ENCODE assay signal across 16 cellular contexts in the genomic region with DNA sequence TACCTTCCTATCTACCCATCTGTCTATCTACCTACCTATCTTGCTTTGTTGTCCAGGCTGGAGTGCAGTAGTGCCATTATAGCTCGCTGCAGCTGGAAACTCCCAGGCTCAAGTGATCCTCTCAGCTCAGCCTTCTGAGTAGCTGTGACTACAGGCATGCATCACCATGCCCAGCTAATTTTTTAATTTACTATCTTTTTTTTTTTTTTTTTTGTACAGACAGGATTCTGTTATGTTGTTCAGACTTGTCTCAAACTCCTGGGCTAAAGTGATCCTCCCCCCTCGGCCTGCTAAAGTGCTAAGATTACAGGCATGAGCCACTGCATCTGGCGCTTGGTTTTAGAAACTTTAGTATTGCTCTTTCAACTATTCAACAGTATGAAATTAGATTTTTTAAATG.
DNase-seq lines count a peak whose midpoint lies in the region; ATAC-seq, FAIRE-seq and TF ChIP-seq lines count a peak whose summit lies in the region.
"Had no signal": no experiment of that assay in that cellular context is flagged by ENCODE, and none has a peak within 500 bp of the region (broad histone marks: within the 10 kb centered on the region; RNA-seq: fewer than 3 reads in every experiment).

No MANE protein-coding gene starts in this region.

- no peaks in the 10 kb centered on the region for H3K27me3 ChIP-seq in mammary epithelial cell (ENCODE audit: insufficient read depth, low read length)
- no peaks in the 10 kb centered on the region for H3K27me3 ChIP-seq in breast epithelium
- no peaks in the 10 kb centered on the region for H3K27me3 ChIP-seq in SU-DHL-6 (ENCODE audit: low read length)
- no peaks in the 10 kb centered on the region for H3K27me3 ChIP-seq in foreskin keratinocyte
- no peaks in the 10 kb centered on the region for H3K27me3 ChIP-seq in stomach
- H3K27me3 ChIP-seq: BLaER1 had no signal

- no peak for TF ChIP-seq EP300 in stomach (IDR thresholded peaks at IDR 0.05)

- peak; percentile 63 for DNase-seq in mammary epithelial cell
- no peak for DNase-seq in breast epithelium (ENCODE audit: low spot score in 2 of 2)
- DNase-seq in foreskin keratinocyte, result peak; percentile 74 to 86
- no peak for DNase-seq in stomach
- no peak for DNase-seq in kidney
- DNase-seq: 8988T; AML-193; Caco-2; CD8-positive, alpha-beta memory T cell; HCEC 1CT; HFFc6 had no signal

- no peak for TF ChIP-seq POLR2A in breast epithelium (IDR thresholded peaks at IDR 0.05)
- no peak for TF ChIP-seq POLR2A in stomach (IDR thresholded peaks at IDR 0.05)

- no peak for FAIRE-seq in kidney (lab: Jason Lieb, UNC)
- FAIRE-seq: HepG2, HTR-8/SVneo had no signal

- H3K27ac ChIP-seq in mammary epithelial cell (ENCODE audit: insufficient read depth, low read depth, low read length) (no peak overlapping the region), breast epithelium (no peak overlapping the region), SU-DHL-6 (ENCODE audit: low read depth, low read length) (no peak overlapping the region), foreskin keratinocyte (no peak overlapping the region), stomach (no peak overlapping the region), kidney (ENCODE audit: low read depth in 2 of 2, low read length in 2 of 2) (no peak overlapping the region)
- H3K27ac ChIP-seq: BLaER1 had no signal

- no peaks in the 10 kb centered on the region for H4K20me1 ChIP-seq in mammary epithelial cell (ENCODE audit: insufficient read depth, low read length)
- H4K20me1 ChIP-seq in SU-DHL-6 (ENCODE audit: low read depth, low read length), result no peaks in the 10 kb centered on the region
- H4K20me1 ChIP-seq: BLaER1 had no signal

- H3K9me3 ChIP-seq in mammary epithelial cell (replicated peaks; ENCODE audit: insufficient read depth, low read length) (no peaks in the 10 kb centered on the region), breast epithelium (peaks cover 6 to 7% of the 10 kb centered on the region in 2 donors), SU-DHL-6 (ENCODE audit: insufficient read depth, low read length) (peaks cover 13% of the 10 kb centered on the region), stomach (peaks cover 0 to 21% (median 12%) of the 10 kb centered on the region in 4 donors), kidney (ENCODE audit: control insufficient read depth in 1 of 2, low read length in 2 of 2) (peaks cover 0 to 2% of the 10 kb centered on the region in 2 donors)
- H3K9me3 ChIP-seq: Caco-2 had no signal

- WGBS in mammary epithelial cell (ENCODE audit: low coverage, missing lambda C conversion rate), result 9% methylated on average over 3 of the region's 3 CpGs
- WGBS in stomach, 5 donors, result 72 to 81% (median 80%) methylated on average over 3 of the region's 3 CpGs

- H3K4me3 ChIP-seq in mammary epithelial cell (replicated peaks in 1 of 3; ENCODE audit: insufficient read depth in 1 of 3, low read depth in 2 of 3, low read length in 3 of 3) (no peak overlapping the region), breast epithelium (no peak overlapping the region), SU-DHL-6 (ENCODE audit: insufficient read depth, low read length, poor library complexity, severe bottlenecking) (no peak overlapping the region), stomach (no peak overlapping the region), kidney (ENCODE audit: low read length in 2 of 2) (no peak overlapping the region)
- H3K4me3 ChIP-seq: BLaER1 had no signal

- H3K4me1 ChIP-seq in mammary epithelial cell (ENCODE audit: insufficient read depth, low read length) (no peaks in the 10 kb centered on the region), breast epithelium (no peaks in the 10 kb centered on the region), foreskin keratinocyte (peaks cover 5% of the 10 kb centered on the region), stomach (no peaks in the 10 kb centered on the region), kidney (ENCODE audit: control insufficient read depth in 1 of 2, insufficient read depth in 1 of 2, low read depth in 1 of 2, low read length in 2 of 2) (no peaks in the 10 kb centered on the region)
- H3K4me1 ChIP-seq: BLaER1, Caco-2 had no signal

- peak; percentile 95 for ATAC-seq in foreskin keratinocyte
- ATAC-seq in GM18861 (IDR thresholded peaks at IDR 0.05; ENCODE audit: unreplicated experiment), result no peak
- ATAC-seq: HepG2 had no signal

- in situ Hi-C loops in mammary epithelial cell (cut with MboI; ENCODE audit: low sequenced_read_pairs in 2 of 2), result no loop called here

- H2AFZ ChIP-seq in mammary epithelial cell (ENCODE audit: low read depth, low read length) (no peak overlapping the region), SU-DHL-6 (ENCODE audit: low read depth, low read length, severe bottlenecking) (peak overlapping the region; percentile 38)

- intact Hi-C loops in mammary epithelial cell (cut with micrococcal nuclease), result no loop called here
- intact Hi-C loops in breast epithelium (cut with DNase I; ENCODE audit: low total_unique reads), result no loop called here
- intact Hi-C loops in stomach (cut with DNase I; ENCODE audit: low total_unique reads), result no loop called here
- intact Hi-C loops in kidney (cut with DNase I), result no loop called here

- no peak overlapping the region for H3K9ac ChIP-seq in mammary epithelial cell (ENCODE audit: insufficient read depth, low read length)
- no peak overlapping the region for H3K9ac ChIP-seq in SU-DHL-6 (ENCODE audit: low read length)
- no peak overlapping the region for H3K9ac ChIP-seq in kidney (ENCODE audit: low read length in 2 of 2)
- H3K9ac ChIP-seq: BLaER1 had no signal

- H3F3A ChIP-seq in SU-DHL-6 (ENCODE audit: insufficient read depth), result no peaks in the 10 kb centered on the region

- no peaks in the 10 kb centered on the region for H3K36me3 ChIP-seq in mammary epithelial cell (ENCODE audit: insufficient read depth, low read length)
- H3K36me3 ChIP-seq in breast epithelium, result no peaks in the 10 kb centered on the region
- no peaks in the 10 kb centered on the region for H3K36me3 ChIP-seq in SU-DHL-6 (ENCODE audit: low read length)
- no peaks in the 10 kb centered on the region for H3K36me3 ChIP-seq in stomach
- no peaks in the 10 kb centered on the region for H3K36me3 ChIP-seq in kidney (ENCODE audit: control insufficient read depth in 1 of 2, insufficient read depth in 2 of 2, low read length in 2 of 2)
- H3K36me3 ChIP-seq: BLaER1 had no signal

- dilution Hi-C loops in mammary epithelial cell (cut with HindIII; ENCODE audit: low sequenced_read_pairs), result no loop called here

- H3K79me2 ChIP-seq in mammary epithelial cell (ENCODE audit: insufficient read depth, low read length) (no peaks in the 10 kb centered on the region), SU-DHL-6 (ENCODE audit: insufficient read depth, low read length) (no peaks in the 10 kb centered on the region)

- no TSS peak for BruUV-seq in mammary epithelial cell (replicated peaks; lab: Mats Ljungman, UMichigan)

- no peaks in the 10 kb centered on the region for H3K9me2 ChIP-seq in SU-DHL-6 (replicated peaks; ENCODE audit: insufficient read depth, low read length)

- CTCF ChIA-PET in mammary epithelial cell (lab: Charles Lee; ENCODE audit: low non-redundant PET), result no interaction called here

- TF ChIP-seq CTCF in mammary epithelial cell (conservative IDR thresholded peaks at IDR 0.05 in 1 of 2, IDR thresholded peaks at IDR 0.05 in 1 of 2; ENCODE audit: extremely low read depth in 1 of 2, insufficient read depth in 1 of 2, low read depth in 1 of 2, low read length in 2 of 2) (no peak), breast epithelium (IDR thresholded peaks at IDR 0.05) (no peak), SU-DHL-6 (IDR thresholded peaks at IDR 0.05; ENCODE audit: insufficient read depth, low read length, poor library complexity, severe bottlenecking) (no peak), foreskin keratinocyte (conservative IDR thresholded peaks at IDR 0.05) (no peak), stomach (IDR thresholded peaks at IDR 0.05) (no peak), kidney (IDR thresholded peaks at IDR 0.05; ENCODE audit: borderline replicate concordance, extremely low read depth, insufficient read depth) (no peak)

- H3K4me2 ChIP-seq in mammary epithelial cell (ENCODE audit: insufficient read depth, low read depth, low read length) (no peak overlapping the region), SU-DHL-6 (ENCODE audit: low read depth, low read length, poor library complexity, severe bottlenecking) (no peak overlapping the region)
- H3K4me2 ChIP-seq: BLaER1 had no signal

Comparison
In these comparisons a context has a peak if more than half of its experiments do, and no peak if none do; other contexts are left out.
1. DNase-seq: peak in mammary epithelial cell (single experiment) and foreskin keratinocyte (2 of 2); none in breast epithelium (0 of 2), stomach (single experiment) and kidney (single experiment).